Comparison of ENCODE assay signal across 25 cellular contexts in genomic region chr14:83520837-83521236, GRCh38.
DNase-seq lines count a peak whose midpoint lies in the region; ATAC-seq and TF ChIP-seq lines count a peak whose summit lies in the region.
"Had no signal": no experiment of that assay in that cellular context is flagged by ENCODE, and none has a peak within 500 bp of the region (broad histone marks: within the 10 kb centered on the region; RNA-seq: fewer than 3 reads in every experiment).

No MANE protein-coding gene starts in this region.

- H3K9me3 ChIP-seq in sigmoid colon: no peaks in the 10 kb centered on the region
- H3K9me3 ChIP-seq: BLaER1, uterus had no signal

- no peak overlapping the region for H3K4me3 Mint-ChIP-seq in activated CD8-positive, alpha-beta memory T cell treated with anti-CD3 and anti-CD28 coated beads, Interleukin-2, amount 10 ng/mL, durations not matched to agents 7 days and 5 days
- H3K4me3 Mint-ChIP-seq: activated naive CD4-positive, alpha-beta T cell treated with anti-CD3 and anti-CD28 coated beads for 36 hours; T-cell had no signal

- CTCF ChIA-PET in activated CD8-positive, alpha-beta memory T cell treated with anti-CD3 and anti-CD28 coated beads, Interleukin-2, amount 10 ng/mL, durations not matched to agents 7 days and 5 days (lab: Charles Lee): no interaction called here

- 85% methylated on average over 3 of the region's 3 CpGs for whole genome bisulfite sequencing in sigmoid colon, 2 donors

- no peaks in the 10 kb centered on the region for H3K4me1 Mint-ChIP-seq in activated CD8-positive, alpha-beta memory T cell treated with anti-CD3 and anti-CD28 coated beads, Interleukin-2, amount 10 ng/mL, durations not matched to agents 7 days and 5 days
- H3K4me1 Mint-ChIP-seq: T-cell had no signal

- no peak overlapping the region for H3K27ac Mint-ChIP-seq in activated CD8-positive, alpha-beta memory T cell treated with anti-CD3 and anti-CD28 coated beads, Interleukin-2, amount 10 ng/mL, durations not matched to agents 7 days and 5 days
- H3K27ac Mint-ChIP-seq: activated naive CD4-positive, alpha-beta T cell treated with anti-CD3 and anti-CD28 coated beads for 36 hours; T-cell had no signal

- no peaks in the 10 kb centered on the region for H3K27me3 Mint-ChIP-seq in activated CD8-positive, alpha-beta memory T cell treated with anti-CD3 and anti-CD28 coated beads, Interleukin-2, amount 10 ng/mL, durations not matched to agents 7 days and 5 days
- H3K27me3 Mint-ChIP-seq: T-cell had no signal

- H3K27me3 ChIP-seq in sigmoid colon: no peaks in the 10 kb centered on the region
- H3K27me3 ChIP-seq: BLaER1, uterus had no signal

- no peak for TF ChIP-seq EP300 in sigmoid colon (IDR thresholded peaks at IDR 0.05)

- H3K9me3 Mint-ChIP-seq in activated CD8-positive, alpha-beta memory T cell treated with anti-CD3 and anti-CD28 coated beads, Interleukin-2, amount 10 ng/mL, durations not matched to agents 7 days and 5 days (ENCODE audit: low read depth): peaks cover 13% of the 10 kb centered on the region
- H3K9me3 Mint-ChIP-seq: activated naive CD4-positive, alpha-beta T cell treated with anti-CD3 and anti-CD28 coated beads for 36 hours had no signal

- no peak for TF ChIP-seq POLR2A in sigmoid colon (IDR thresholded peaks at IDR 0.05)

- ATAC-seq in activated CD8-positive, alpha-beta memory T cell treated with anti-CD3 and anti-CD28 coated beads, Interleukin-2, amount 10 ng/mL, durations not matched to agents 7 days and 5 days: no peak
- ATAC-seq: HepG2, left ventricle myocardium superior, right cardiac atrium, T-cell had no signal

- H3K36me3 ChIP-seq in sigmoid colon: no peaks in the 10 kb centered on the region
- H3K36me3 ChIP-seq: BLaER1, uterus had no signal

- no peak overlapping the region for H3K4me3 ChIP-seq in skeletal muscle cell (ENCODE audit: low read depth, low read length)
- H3K4me3 ChIP-seq in sigmoid colon: no peak overlapping the region
- H3K4me3 ChIP-seq: BLaER1, coronary artery, uterus had no signal

- intact Hi-C loops in sigmoid colon (cut with DNase I): no loop called here

- TF ChIP-seq CTCF in sigmoid colon (IDR thresholded peaks at IDR 0.05): no peak

- peak; percentile 33 for DNase-seq in GM03348 (ENCODE audit: low spot score)
- DNase-seq in RPMI7951 (ENCODE audit: low read depth): peak; percentile 38
- peak; percentile 45 for DNase-seq in fibroblast of gingiva (ENCODE audit: low read depth)
- DNase-seq in skeletal muscle cell (ENCODE audit: low read depth): peak; percentile 49
- DNase-seq in sigmoid colon: no peak
- no peak for DNase-seq in SIG-M5 treated with dmso at 0.1 percent for 504 hours (lab: John Stamatoyannopoulos, UW; ENCODE audit: unreplicated experiment)
- no peak for DNase-seq in activated CD8-positive, alpha-beta memory T cell treated with anti-CD3 and anti-CD28 coated beads, Interleukin-2, amount 10 ng/mL, durations not matched to agents 7 days and 5 days
- no peak for DNase-seq in NCI-H2081 treated with DMSO at 0.1 percent for 48 hours (lab: John Stamatoyannopoulos, UW)
- DNase-seq: activated CD4-positive, alpha-beta T cell treated with anti-CD3 and anti-CD28 coated beads, Interleukin-2, amount 50 U/mL, for 4 hours; activated naive CD4-positive, alpha-beta T cell treated with anti-CD3 and anti-CD28 coated beads for 36 hours; activated T-cell treated with anti-CD3 and anti-CD28 coated beads, Interleukin-2, amount 50 U/mL, for 1 hour; glutamatergic neuron; left ventricle myocardium superior; MM.1S; NCI-H1694; NCI-H226; nucleus accumbens; right cardiac atrium; stimulated activated CD4-positive, alpha-beta T cell treated with anti-CD3 and anti-CD28 coated beads, Interleukin-2, amount 100 ng/mL, for 24 hours; T-cell; uterus had no signal

- no peaks in the 10 kb centered on the region for H3K36me3 Mint-ChIP-seq in activated CD8-positive, alpha-beta memory T cell treated with anti-CD3 and anti-CD28 coated beads, Interleukin-2, amount 10 ng/mL, durations not matched to agents 7 days and 5 days
- H3K36me3 Mint-ChIP-seq: T-cell had no signal

- no peaks in the 10 kb centered on the region for H3K4me1 ChIP-seq in sigmoid colon
- H3K4me1 ChIP-seq: BLaER1, uterus had no signal

- no peak overlapping the region for H3K27ac ChIP-seq in sigmoid colon
- H3K27ac ChIP-seq: BLaER1, coronary artery, uterus, VCaP had no signal

Comparison
In these comparisons a context has a peak if more than half of its experiments do, and no peak if none do; other contexts are left out.
1. DNase-seq: peak in GM03348 (single experiment), RPMI7951 (single experiment), fibroblast of gingiva (single experiment) and skeletal muscle cell (single experiment); none in sigmoid colon (single experiment), SIG-M5 treated with dmso at 0.1 percent for 504 hours (single experiment), activated CD8-positive, alpha-beta memory T cell treated with anti-CD3 and anti-CD28 coated beads, Interleukin-2, amount 10 ng/mL, durations not matched to agents 7 days and 5 days (single experiment) and NCI-H2081 treated with DMSO at 0.1 percent for 48 hours (single experiment).